In genomic region chr14:93343797-93344196, GRCh38 we compare ENCODE assay signal across 29 cellular contexts. TPM values are rescaled to one million over a fixed set of nuclear protein-coding genes. Genes with fewer than 3 reads are reported as not detected.
DNase-seq lines count a peak whose midpoint lies in the region; ATAC-seq and TF ChIP-seq lines count a peak whose summit lies in the region.
"Had no signal": no experiment of that assay in that cellular context is flagged by ENCODE, and none has a peak within 500 bp of the region (broad histone marks: within the 10 kb centered on the region; RNA-seq: fewer than 3 reads in every experiment).

No MANE protein-coding gene starts in this region.

- no peaks in the 10 kb centered on the region for H3K27me3 ChIP-seq in Loucy (ENCODE audit: insufficient read depth, low read length, poor library complexity, severe bottlenecking)
- H3K27me3 ChIP-seq: right lobe of liver had no signal

- H3F3A ChIP-seq in Loucy (ENCODE audit: low read depth): peaks cover 16% of the 10 kb centered on the region

- H3K4me3 Mint-ChIP-seq in natural killer cell: no peak overlapping the region
- H3K4me3 Mint-ChIP-seq: activated CD4-positive, alpha-beta T cell treated with anti-CD3 and anti-CD28 coated beads for 36 hours; activated naive CD8-positive, alpha-beta T cell treated with anti-CD3 and anti-CD28 coated beads, Interleukin-2, amount 50 U/mL, for 24 hours; stimulated activated effector memory CD8-positive, alpha-beta T cell treated with anti-CD3 and anti-CD28 coated beads, Interleukin-12 subunit alpha, Interleukin-12 subunit beta, amount 100 ng/mL, for 72 hours; type B pancreatic cell had no signal

- no peaks in the 10 kb centered on the region for H3K9me3 Mint-ChIP-seq in natural killer cell

- no peaks in the 10 kb centered on the region; the same call in 1 of the 2 replicates for H3K36me3 ChIP-seq in Loucy (ENCODE audit: insufficient read depth, low read length)
- H3K36me3 ChIP-seq: lower lobe of right lung, right lobe of liver had no signal

- H3K36me3 Mint-ChIP-seq in natural killer cell: no peaks in the 10 kb centered on the region
- H3K36me3 Mint-ChIP-seq: stimulated activated effector memory CD8-positive, alpha-beta T cell treated with anti-CD3 and anti-CD28 coated beads, Interleukin-12 subunit alpha, Interleukin-12 subunit beta, amount 100 ng/mL, for 72 hours had no signal

- DNase-seq in ELF-1 (ENCODE audit: low read depth, low spot score) (peak; percentile 45), NCI-H748 treated with DMSO at 0.1 percent for 48 hours (lab: John Stamatoyannopoulos, UW) (peak; percentile 65), left kidney (ENCODE audit: low read depth, low spot score) (peak; percentile 70), NOMO-1 (lab: John Stamatoyannopoulos, UW; ENCODE audit: unreplicated experiment in 2 of 2) (no peak), 8988T (no peak), natural killer cell (no peak)
- DNase-seq: ACHN; activated CD4-positive, alpha-beta T cell treated with anti-CD3 and anti-CD28 coated beads for 36 hours; activated gamma-delta T cell; activated naive CD8-positive, alpha-beta T cell treated with anti-CD3 and anti-CD28 coated beads, Interleukin-2, amount 50 U/mL, for 24 hours; cerebellar nuclear complex; DMS53; GDM1; lower lobe of right lung; mucosa of descending colon; NCI-H1417 treated with DMSO at 0.1 percent for 48 hours; NCI-H345; NCI-H82; right lobe of liver; stimulated activated CD4-positive, alpha-beta T cell treated with anti-CD3 and anti-CD28 coated beads, Interleukin-4, amount 100 ng/mL, for 24 hours had no signal

- peaks cover 36% of the 10 kb centered on the region for H3K9me3 ChIP-seq in Loucy (ENCODE audit: insufficient read depth, low read depth, low read length)
- H3K9me3 ChIP-seq: lower lobe of right lung, mucosa of descending colon, right lobe of liver had no signal

- no peak for TF ChIP-seq CTCF in Loucy (conservative IDR thresholded peaks at IDR 0.05; ENCODE audit: low read length)
- no peak for TF ChIP-seq CTCF in natural killer cell (IDR thresholded peaks at IDR 0.05)

- peak overlapping the region; percentile 75 for H3K4me3 ChIP-seq in Loucy (ENCODE audit: low read length, poor library complexity, severe bottlenecking)
- H3K4me3 ChIP-seq: lower lobe of right lung, mucosa of descending colon, right lobe of liver had no signal

- peak overlapping the region; percentile 97 for H3K4me2 ChIP-seq in Loucy (ENCODE audit: low read depth, low read length, poor library complexity, severe bottlenecking)

- no peak overlapping the region for H2AFZ ChIP-seq in Loucy (ENCODE audit: low read length)

- H3K79me2 ChIP-seq in Loucy (ENCODE audit: insufficient read depth, low read length): peaks cover 29% of the 10 kb centered on the region

- intact Hi-C loops in natural killer cell (cut with micrococcal nuclease): no loop called here

- no peaks in the 10 kb centered on the region for H3K4me1 Mint-ChIP-seq in natural killer cell
- H3K4me1 Mint-ChIP-seq: activated CD4-positive, alpha-beta T cell treated with anti-CD3 and anti-CD28 coated beads for 36 hours; activated naive CD8-positive, alpha-beta T cell treated with anti-CD3 and anti-CD28 coated beads, Interleukin-2, amount 50 U/mL, for 24 hours; stimulated activated effector memory CD8-positive, alpha-beta T cell treated with anti-CD3 and anti-CD28 coated beads, Interleukin-12 subunit alpha, Interleukin-12 subunit beta, amount 100 ng/mL, for 72 hours had no signal

- H3K4me1 ChIP-seq in Loucy (ENCODE audit: insufficient read depth, low read length, poor library complexity, severe bottlenecking): peaks cover 49% of the 10 kb centered on the region
- H3K4me1 ChIP-seq: lower lobe of right lung, right lobe of liver had no signal

- ATAC-seq in natural killer cell: no peak
- ATAC-seq in GM21723 (IDR thresholded peaks at IDR 0.05; ENCODE audit: unreplicated experiment): no peak
- ATAC-seq: activated CD4-positive, alpha-beta T cell treated with anti-CD3 and anti-CD28 coated beads for 36 hours; activated naive CD8-positive, alpha-beta T cell treated with anti-CD3 and anti-CD28 coated beads, Interleukin-2, amount 50 U/mL, for 24 hours; lower lobe of right lung; mucosa of descending colon; stimulated activated effector memory CD8-positive, alpha-beta T cell treated with anti-CD3 and anti-CD28 coated beads, Interleukin-12 subunit alpha, Interleukin-12 subunit beta, amount 100 ng/mL, for 72 hours had no signal

- peak overlapping the region; percentile 58 for H3K9ac ChIP-seq in Loucy (ENCODE audit: low read depth, low read length, poor library complexity, severe bottlenecking)

- H3K27ac Mint-ChIP-seq in natural killer cell: no peak overlapping the region
- H3K27ac Mint-ChIP-seq: activated CD4-positive, alpha-beta T cell treated with anti-CD3 and anti-CD28 coated beads for 36 hours; activated naive CD8-positive, alpha-beta T cell treated with anti-CD3 and anti-CD28 coated beads, Interleukin-2, amount 50 U/mL, for 24 hours; stimulated activated effector memory CD8-positive, alpha-beta T cell treated with anti-CD3 and anti-CD28 coated beads, Interleukin-12 subunit alpha, Interleukin-12 subunit beta, amount 100 ng/mL, for 72 hours; type B pancreatic cell had no signal

- peaks cover 4 to 11% of the 10 kb centered on the region in 2 donors for H3K27me3 Mint-ChIP-seq in natural killer cell (ENCODE audit: low read depth in 2 of 2)
- H3K27me3 Mint-ChIP-seq: type B pancreatic cell had no signal

- H4K20me1 ChIP-seq in Loucy (ENCODE audit: insufficient read depth, low read length, poor library complexity, severe bottlenecking): no peaks in the 10 kb centered on the region

- H3K9me2 ChIP-seq in Loucy (replicated peaks; ENCODE audit: low read depth, low read length): no peaks in the 10 kb centered on the region

RNA-seq across cellular contexts. Expression of gene COX8C, which starts 3.2 kb away (rescaled TPM):
- total RNA-seq in natural killer cell: not detected
- total RNA-seq: activated CD4-positive, alpha-beta T cell treated with anti-CD3 and anti-CD28 coated beads for 36 hours; dermis microvascular lymphatic vessel endothelial cell; endothelial cell of umbilical vein; kidney epithelial cell; lower lobe of right lung; mucosa of descending colon; right lobe of liver; subcutaneous adipose tissue; T-helper 2 cell treated with Interferon-gamma antibody and Interleukin-4, amounts not matched to agents 100 ng/mL and 5 ng/mL, for 36 hours had no signal

RNA-seq across cellular contexts. Expression of gene BTBD7, which starts 11.0 kb away (rescaled TPM):
- 10 to 100 TPM; 32.6 to 41.4 (median 38.7) TPM for total RNA-seq in natural killer cell

Comparison
In these comparisons a context has a peak if more than half of its experiments do, and no peak if none do; other contexts are left out.
1. DNase-seq: peak in ELF-1 (single experiment), NCI-H748 treated with DMSO at 0.1 percent for 48 hours (single experiment) and left kidney (single experiment); none in NOMO-1 (0 of 2), 8988T (single experiment) and natural killer cell (single experiment).